ENCODE assay signal across 18 cellular contexts in genomic region chr19:40742477-40742876, GRCh38. TPM values are rescaled to one million over a fixed set of nuclear protein-coding genes. Genes with fewer than 3 reads are reported as not detected.
"Had no signal": no experiment of that assay in that cellular context is flagged by ENCODE, and none has a peak within 500 bp of the region (broad histone marks: within the 10 kb centered on the region; RNA-seq: fewer than 3 reads in every experiment).

No MANE protein-coding gene starts in this region.

- DNase-seq: activated CD4-positive, alpha-beta T cell treated with anti-CD3 and anti-CD28 coated beads, Interleukin-2, amount 50 U/mL, for 4 hours; activated CD8-positive, alpha-beta memory T cell treated with anti-CD3 and anti-CD28 coated beads, Interleukin-2, amount 10 ng/mL, durations not matched to agents 7 days and 5 days; activated naive CD4-positive, alpha-beta T cell; activated naive CD8-positive, alpha-beta T cell treated with anti-CD3 and anti-CD28 coated beads, Interleukin-2, amount 50 U/mL, for 24 hours; activated T-cell treated with anti-CD3 and anti-CD28 coated beads, Interleukin-2, amount 50 U/mL, for 4 hours; central memory CD4-positive, alpha-beta T cell; effector CD8-positive, alpha-beta T cell; hypothalamus; kidney glomerular epithelial cell; naive thymus-derived CD4-positive, alpha-beta T cell; occipital lobe; stimulated activated CD4-positive, alpha-beta T cell treated with anti-CD3 and anti-CD28 coated beads, Interleukin-4, amount 100 ng/mL, for 1 hour; stimulated activated naive CD8-positive, alpha-beta T cell treated with anti-CD3 and anti-CD28 coated beads, Interleukin-15, amount 100 ng/mL, for 72 hours had no signal

- ATAC-seq: activated CD4-positive, CD25-positive, alpha-beta regulatory T cell treated with anti-CD3 and anti-CD28 coated beads, Interleukin-2, amount 50 U/mL, for 24 hours; activated CD8-positive, alpha-beta memory T cell treated with anti-CD3 and anti-CD28 coated beads, Interleukin-2, amount 10 ng/mL, durations not matched to agents 7 days and 5 days; activated naive CD8-positive, alpha-beta T cell treated with anti-CD3 and anti-CD28 coated beads, Interleukin-2, amount 50 U/mL, for 24 hours; activated T-cell treated with anti-CD3 and anti-CD28 coated beads, Interleukin-2, amount 50 U/mL, for 4 hours; gastroesophageal sphincter; naive thymus-derived CD4-positive, alpha-beta T cell; stimulated activated naive CD8-positive, alpha-beta T cell treated with anti-CD3 and anti-CD28 coated beads, Interleukin-15, amount 100 ng/mL, for 72 hours had no signal

- H3K4me3 ChIP-seq: coronary artery, gastroesophageal sphincter, lung, thoracic aorta had no signal

- H3K9me3 ChIP-seq: gastroesophageal sphincter, thoracic aorta had no signal

- H3K27me3 ChIP-seq: gastroesophageal sphincter had no signal

RNA-seq across cellular contexts. Expression of gene MIA, which starts 32.8 kb away (rescaled TPM):
- total RNA-seq: activated CD8-positive, alpha-beta memory T cell treated with anti-CD3 and anti-CD28 coated beads, Interleukin-2, amount 10 ng/mL, durations not matched to agents 7 days and 5 days; occipital lobe; thoracic aorta had no signal
- polyA plus RNA-seq: naive thymus-derived CD4-positive, alpha-beta T cell had no signal
